17 cellular contexts compared by ENCODE assay signal in genomic region chr15:61133361-61133760, GRCh38.
A peak's percentile ranks its signal among the peaks of the same experiment; 100 is the strongest.
DNase-seq lines count a peak whose midpoint lies in the region; ATAC-seq and TF ChIP-seq lines count a peak whose summit lies in the region.
"Had no signal": no experiment of that assay in that cellular context is flagged by ENCODE, and none has a peak within 500 bp of the region (broad histone marks: within the 10 kb centered on the region; RNA-seq: fewer than 3 reads in every experiment).

No MANE protein-coding gene starts in this region.

- no peak for TF ChIP-seq EP300 in esophagus muscularis mucosa (IDR thresholded peaks at IDR 0.05)
- no peak for TF ChIP-seq EP300 in tibial nerve (IDR thresholded peaks at IDR 0.05)

- no peaks in the 10 kb centered on the region for H3K27me3 Mint-ChIP-seq in CD14-positive monocyte (ENCODE audit: low read depth in 3 of 3)

- H3K9me3 ChIP-seq in esophagus muscularis mucosa (no peaks in the 10 kb centered on the region), psoas muscle (no peaks in the 10 kb centered on the region), tibial nerve (no peaks in the 10 kb centered on the region)
- H3K9me3 ChIP-seq: BE2C had no signal

- H3K9me3 Mint-ChIP-seq in CD14-positive monocyte, result no peaks in the 10 kb centered on the region
- H3K9me3 Mint-ChIP-seq: CD8-positive, alpha-beta T cell had no signal

- WGBS in esophagus muscularis mucosa, result 82% methylated on average over 7 of the region's 7 CpGs
- 57 to 74% (median 61%) methylated on average over 7 of the region's 7 CpGs for WGBS in psoas muscle, 3 donors
- 78 to 90% methylated on average over 7 of the region's 7 CpGs for WGBS in tibial nerve, 2 donors

- H3K4me3 Mint-ChIP-seq in CD14-positive monocyte, result no peak overlapping the region
- H3K4me3 Mint-ChIP-seq: CD8-positive, alpha-beta T cell had no signal

- H3K4me3 ChIP-seq in esophagus muscularis mucosa (no peak overlapping the region), psoas muscle (peak overlapping the region; percentile 54), tibial nerve (no peak overlapping the region)
- H3K4me3 ChIP-seq: A549 had no signal

- ATAC-seq in psoas muscle, result peak; percentile 61 to 73 (median 72)
- no peak for ATAC-seq in HG03521 (IDR thresholded peaks at IDR 0.05; ENCODE audit: unreplicated experiment)
- ATAC-seq: A549; CD8-positive, alpha-beta T cell had no signal

- peaks cover 0 to 18% (median 7%) of the 10 kb centered on the region in 4 donors for H3K4me1 ChIP-seq in esophagus muscularis mucosa
- H3K4me1 ChIP-seq in psoas muscle, result peaks cover 31% of the 10 kb centered on the region
- H3K4me1 ChIP-seq in tibial nerve, result peaks cover 0 to 7% (median 0%) of the 10 kb centered on the region in 4 donors
- H3K4me1 ChIP-seq: A549 had no signal

- TF ChIP-seq POLR2A in esophagus muscularis mucosa (IDR thresholded peaks at IDR 0.05; ENCODE audit: low read depth), result no peak
- no peak for TF ChIP-seq POLR2A in tibial nerve (IDR thresholded peaks at IDR 0.05)

- no peaks in the 10 kb centered on the region for H3K36me3 ChIP-seq in esophagus muscularis mucosa
- no peaks in the 10 kb centered on the region for H3K36me3 ChIP-seq in psoas muscle (ENCODE audit: insufficient read depth in 1 of 2, low read depth in 1 of 2)
- H3K36me3 ChIP-seq in tibial nerve, result no peaks in the 10 kb centered on the region
- H3K36me3 ChIP-seq: BE2C had no signal

- H3K27ac Mint-ChIP-seq in CD14-positive monocyte, result no peak overlapping the region
- H3K27ac Mint-ChIP-seq: CD8-positive, alpha-beta T cell had no signal

- intact Hi-C loops in esophagus muscularis mucosa (cut with DNase I), result no loop called here
- intact Hi-C loops in psoas muscle (cut with DNase I), result no loop called here
- intact Hi-C loops in CD14-positive monocyte (cut with micrococcal nuclease), result no loop called here

- no peaks in the 10 kb centered on the region for H3K27me3 ChIP-seq in esophagus muscularis mucosa
- H3K27me3 ChIP-seq in psoas muscle (ENCODE audit: insufficient read depth in 3 of 3, low read length in 2 of 3), result no peaks in the 10 kb centered on the region
- H3K27me3 ChIP-seq in tibial nerve, result no peaks in the 10 kb centered on the region
- H3K27me3 ChIP-seq: BE2C had no signal

- TF ChIP-seq CTCF in esophagus muscularis mucosa (IDR thresholded peaks at IDR 0.05) (no peak), psoas muscle (IDR thresholded peaks at IDR 0.05) (no peak), CD14-positive monocyte (IDR thresholded peaks at IDR 0.05) (no peak), tibial nerve (IDR thresholded peaks at IDR 0.05) (no peak)

- no peaks in the 10 kb centered on the region for H3K36me3 Mint-ChIP-seq in CD14-positive monocyte
- H3K36me3 Mint-ChIP-seq: CD8-positive, alpha-beta T cell had no signal

- H3K27ac ChIP-seq in esophagus muscularis mucosa (replicated peaks in 1 of 4) (no peak overlapping the region), psoas muscle (peak overlapping the region; percentile 13), tibial nerve (no peak overlapping the region)
- H3K27ac ChIP-seq: A549, C4-2B had no signal

- H3K4me1 Mint-ChIP-seq in CD14-positive monocyte, result no peaks in the 10 kb centered on the region

- peak; percentile 12 for DNase-seq in HT1080 (ENCODE audit: low read depth)
- DNase-seq in esophagus muscularis mucosa (ENCODE audit: extremely low spot score), result peak; percentile 53
- no peak for DNase-seq in psoas muscle
- DNase-seq in CD14-positive monocyte (ENCODE audit: low spot score), result no peak
- DNase-seq in tibial nerve (ENCODE audit: low spot score in 2 of 2), result no peak
- DNase-seq in NCI-H1930 (lab: John Stamatoyannopoulos, UW), result no peak
- DNase-seq: BE2C; CD8-positive, alpha-beta T cell; COR-L47; DMS153; DND-41; GF-D8; HCEC 1CT; IMR-90 had no signal

Comparison
In these comparisons a context has a peak if more than half of its experiments do, and no peak if none do; other contexts are left out.
1. DNase-seq: peak in HT1080 (single experiment) and esophagus muscularis mucosa (single experiment); none in psoas muscle (0 of 2), CD14-positive monocyte (single experiment), tibial nerve (0 of 2) and NCI-H1930 (0 of 2).